In genomic region chr5:41418220-41419031, GRCh38 we compare ENCODE assay signal across 1 cellular context.
TF ChIP-seq lines count a peak whose summit lies in the region.

No MANE protein-coding gene starts in this region.

TF ChIP-seq in WTC11, 78 proteins besides CTCF, POLR2A, EP300 and RAD21 (continued from another document):
- TF ChIP-seq ZNF281 (CRISPR knock-in tag; IDR thresholded peaks at IDR 0.05), result no peak
- no peak for TF ChIP-seq ARID4B (CRISPR knock-in tag; IDR thresholded peaks at IDR 0.05; ENCODE audit: borderline replicate concordance)
- no peak for TF ChIP-seq MLX (CRISPR knock-in tag; IDR thresholded peaks at IDR 0.05)
- no peak for TF ChIP-seq ZNF423 (CRISPR knock-in tag; IDR thresholded peaks at IDR 0.05)
- no peak for TF ChIP-seq NR2C2 (CRISPR knock-in tag; IDR thresholded peaks at IDR 0.05)
- TF ChIP-seq NFE2L1 (CRISPR knock-in tag; IDR thresholded peaks at IDR 0.05), result no peak
- TF ChIP-seq ZNF512 (CRISPR knock-in tag; IDR thresholded peaks at IDR 0.05; ENCODE audit: borderline replicate concordance), result no peak
- TF ChIP-seq AR (CRISPR knock-in tag; IDR thresholded peaks at IDR 0.05), result no peak
- no peak for TF ChIP-seq SMAD4 (CRISPR knock-in tag; IDR thresholded peaks at IDR 0.05)
- TF ChIP-seq GRHL2 (CRISPR knock-in tag; IDR thresholded peaks at IDR 0.05; ENCODE audit: insufficient replicate concordance, severe bottlenecking), result no peak
- no peak for TF ChIP-seq E2F4 (CRISPR knock-in tag; IDR thresholded peaks at IDR 0.05; ENCODE audit: borderline replicate concordance, low read depth)
- TF ChIP-seq ATF1 (CRISPR knock-in tag; IDR thresholded peaks at IDR 0.05), result no peak
- TF ChIP-seq TEAD4 (CRISPR knock-in tag; IDR thresholded peaks at IDR 0.05), result no peak
- TF ChIP-seq USF1 (CRISPR knock-in tag; IDR thresholded peaks at IDR 0.05), result no peak
